9 cellular contexts compared by ENCODE assay signal in genomic region chr2:223538920-223539440, GRCh38.
DNase-seq lines count a peak whose midpoint lies in the region; TF ChIP-seq lines count a peak whose summit lies in the region.
"Had no signal": no experiment of that assay in that cellular context is flagged by ENCODE, and none has a peak within 500 bp of the region (broad histone marks: within the 10 kb centered on the region; RNA-seq: fewer than 3 reads in every experiment).

No MANE protein-coding gene starts in this region.

- H3K27me3 Mint-ChIP-seq in endodermal cell (ENCODE audit: insufficient read depth), result peaks cover 1% of the 10 kb centered on the region

- no peak overlapping the region for H3K4me3 Mint-ChIP-seq in endodermal cell

- H2BK5ac ChIP-seq in neuronal stem cell (ENCODE audit: low read length), result no peak overlapping the region

- peak overlapping the region; percentile 22 for H3K27ac Mint-ChIP-seq in endodermal cell

- no peak overlapping the region for H2BK15ac ChIP-seq in neuronal stem cell (ENCODE audit: low read length)

- TF ChIP-seq CTCF in endodermal cell (conservative IDR thresholded peaks at IDR 0.05) (no peak), adrenal gland (IDR thresholded peaks at IDR 0.05) (no peak), sigmoid colon (IDR thresholded peaks at IDR 0.05) (no peak)

- H3K27me3 ChIP-seq in endodermal cell (ENCODE audit: control insufficient read depth, insufficient read depth, low read length, poor library complexity, severe bottlenecking), result no peaks in the 10 kb centered on the region
- H3K27me3 ChIP-seq in neuronal stem cell (ENCODE audit: control insufficient read depth in 3 of 3, insufficient read depth in 3 of 3, low read depth in 1 of 3, low read length in 3 of 3), result no peaks in the 10 kb centered on the region
- H3K27me3 ChIP-seq in adrenal gland, result no peaks in the 10 kb centered on the region
- H3K27me3 ChIP-seq in sigmoid colon, result no peaks in the 10 kb centered on the region

- intact Hi-C loops in adrenal gland (cut with DNase I) (no loop called here), sigmoid colon (cut with DNase I) (no loop called here)

- 65 to 82% methylated on average over 8 of the region's 8 CpGs for WGBS in endodermal cell (ENCODE audit: insufficient coverage in 1 of 2, insufficient read length in 1 of 2), 2 experiments
- no CpG with 5 or more reads among the region's 8 CpGs for WGBS in neuronal stem cell (ENCODE audit: extremely low coverage in 2 of 2, insufficient read length in 2 of 2, insufficient replicate concordance in 1 of 2), 2 donors
- 52 to 62% (median 55%) methylated on average over 8 of the region's 8 CpGs for WGBS in adrenal gland, 4 donors
- 47 to 70% methylated on average over 8 of the region's 8 CpGs for WGBS in sigmoid colon, 2 donors

- H3K36me3 Mint-ChIP-seq in endodermal cell (ENCODE audit: low read depth), result no peaks in the 10 kb centered on the region

- H3K4ac ChIP-seq in neuronal stem cell (ENCODE audit: low read length), result no peak overlapping the region

- peaks cover 21% of the 10 kb centered on the region for H3K4me1 Mint-ChIP-seq in endodermal cell

- H2AFZ ChIP-seq in neuronal stem cell (ENCODE audit: low read length), result peak overlapping the region; percentile 80

- no peak overlapping the region for H2AK5ac ChIP-seq in neuronal stem cell (ENCODE audit: low read depth, low read length)

- TF ChIP-seq POLR2A in adrenal gland (IDR thresholded peaks at IDR 0.05) (no peak), sigmoid colon (IDR thresholded peaks at IDR 0.05) (no peak)

- H3K4me3 ChIP-seq in endodermal cell (ENCODE audit: low read length), result no peak overlapping the region
- H3K4me3 ChIP-seq in neuronal stem cell (ENCODE audit: low read length in 2 of 2), result no peak overlapping the region
- no peak overlapping the region for H3K4me3 ChIP-seq in adrenal gland
- no peak overlapping the region for H3K4me3 ChIP-seq in sigmoid colon

- TF ChIP-seq EP300 in sigmoid colon (IDR thresholded peaks at IDR 0.05), result no peak

- H3K23ac ChIP-seq in neuronal stem cell (ENCODE audit: low read depth, low read length, poor library complexity), result no peak overlapping the region

- DNase-seq in ELF-1 (ENCODE audit: low read depth, low spot score) (peak; percentile 21), NCI-H2227 treated with DMSO at 0.1 percent for 48 hours (lab: John Stamatoyannopoulos, UW) (peak; percentile 90), endodermal cell (no peak), neuronal stem cell (ENCODE audit: low spot score) (peak; percentile 21), AG20443 (ENCODE audit: low spot score) (no peak), adrenal gland (no peak), Kasumi-1 (lab: John Stamatoyannopoulos, UW) (no peak), sigmoid colon (no peak)
- DNase-seq: Caco-2 had no signal

- H3K18ac ChIP-seq in neuronal stem cell (ENCODE audit: low read length), result no peak overlapping the region

- no peak overlapping the region for H2BK120ac ChIP-seq in neuronal stem cell (ENCODE audit: low read depth, low read length)

- H4K91ac ChIP-seq in neuronal stem cell (ENCODE audit: low read depth, low read length, poor library complexity), result no peak overlapping the region

- H3K4me2 ChIP-seq in neuronal stem cell (ENCODE audit: insufficient read depth, low read length, poor library complexity, severe bottlenecking), result no peak overlapping the region

- no peak overlapping the region for H2BK12ac ChIP-seq in neuronal stem cell (ENCODE audit: low read length)

- peaks cover 7% of the 10 kb centered on the region for H3K4me1 ChIP-seq in endodermal cell (ENCODE audit: control insufficient read depth, insufficient read depth, low read length)
- H3K4me1 ChIP-seq in neuronal stem cell (ENCODE audit: control insufficient read depth in 2 of 2, insufficient read depth in 1 of 2, low read depth in 1 of 2, low read length in 2 of 2), result peaks cover 4 to 16% of the 10 kb centered on the region in 2 donors
- H3K4me1 ChIP-seq in adrenal gland (replicated peaks in 1 of 2), result peaks cover 7 to 13% of the 10 kb centered on the region in 2 donors
- peaks cover 0 to 24% (median 16%) of the 10 kb centered on the region in 4 donors for H3K4me1 ChIP-seq in sigmoid colon
- H3K4me1 ChIP-seq: Caco-2 had no signal

- H3K9me3 Mint-ChIP-seq in endodermal cell, result no peaks in the 10 kb centered on the region

- H3K79me1 ChIP-seq in neuronal stem cell (ENCODE audit: low read depth, low read length), result no peaks in the 10 kb centered on the region

- no peak overlapping the region for H4K8ac ChIP-seq in neuronal stem cell (ENCODE audit: low read depth, low read length)

- H3K27ac ChIP-seq in endodermal cell (ENCODE audit: low read depth, low read length) (peak overlapping the region; percentile 34), neuronal stem cell (replicated peaks; ENCODE audit: low read length) (no peak overlapping the region), adrenal gland (no peak overlapping the region), sigmoid colon (peak overlapping the region in 1 of 4 donors; percentile 29)

- no peaks in the 10 kb centered on the region for H3K9me3 ChIP-seq in endodermal cell (ENCODE audit: control insufficient read depth, low read length)
- no peaks in the 10 kb centered on the region for H3K9me3 ChIP-seq in neuronal stem cell (replicated peaks in 1 of 2; ENCODE audit: control insufficient read depth in 2 of 2, insufficient read depth in 1 of 2, low read depth in 1 of 2, low read length in 2 of 2)
- H3K9me3 ChIP-seq in adrenal gland (replicated peaks in 1 of 3), result no peaks in the 10 kb centered on the region
- H3K9me3 ChIP-seq in sigmoid colon, result no peaks in the 10 kb centered on the region
- H3K9me3 ChIP-seq: Caco-2 had no signal

- no peak overlapping the region for H3K14ac ChIP-seq in neuronal stem cell (ENCODE audit: low read length)

- H3K36me3 ChIP-seq in endodermal cell (ENCODE audit: control insufficient read depth, insufficient read depth, low read length) (no peaks in the 10 kb centered on the region), neuronal stem cell (replicated peaks in 1 of 2; ENCODE audit: control insufficient read depth in 2 of 2, insufficient read depth in 2 of 2, low read length in 2 of 2) (no peaks in the 10 kb centered on the region), adrenal gland (replicated peaks in 1 of 2) (no peaks in the 10 kb centered on the region), sigmoid colon (no peaks in the 10 kb centered on the region)

- H3K9ac ChIP-seq in endodermal cell (ENCODE audit: extremely low read depth, low read length, poor library complexity, severe bottlenecking), result no peak overlapping the region
- H3K9ac ChIP-seq in neuronal stem cell (ENCODE audit: low read depth, low read length, poor library complexity), result no peak overlapping the region

Comparison
In these comparisons a context has a peak if more than half of its experiments do, and no peak if none do; other contexts are left out.
1. DNase-seq: peak in ELF-1 (single experiment), NCI-H2227 treated with DMSO at 0.1 percent for 48 hours (single experiment) and neuronal stem cell (single experiment); none in endodermal cell (single experiment), AG20443 (single experiment), adrenal gland (0 of 7), Kasumi-1 (0 of 2) and sigmoid colon (single experiment).